13 cellular contexts compared by ENCODE assay signal in genomic region chr3:4778119-4778518, GRCh38.
"Had no signal": no experiment of that assay in that cellular context is flagged by ENCODE, and none has a peak within 500 bp of the region (broad histone marks: within the 10 kb centered on the region; RNA-seq: fewer than 3 reads in every experiment).

No MANE protein-coding gene starts in this region.

- H3K27me3 Mint-ChIP-seq: dendritic cell treated with granulocyte-macrophage colony-stimulating factor and Interleukin-4, amounts not matched to agents 40 ng/mL and 50 ng/mL, for 4 days; effector memory CD8-positive, alpha-beta T cell; memory B cell had no signal

- H3K27ac ChIP-seq: esophagus muscularis mucosa, upper lobe of right lung, VCaP had no signal

- H3K27me3 ChIP-seq: body of pancreas, esophagus muscularis mucosa, upper lobe of right lung had no signal

- ATAC-seq: body of pancreas; effector memory CD8-positive, alpha-beta T cell; upper lobe of right lung had no signal

- H3K4me3 ChIP-seq: body of pancreas, esophagus muscularis mucosa, upper lobe of right lung had no signal

- DNase-seq: activated naive CD4-positive, alpha-beta T cell treated with Interleukin-2 at 50 U/mL for 16 hours; activated T-cell treated with anti-CD3 and anti-CD28 coated beads, Interleukin-2, amount 50 U/mL, for 48 hours; body of pancreas; effector memory CD8-positive, alpha-beta T cell; foreskin fibroblast; SIG-M5; stimulated activated CD4-positive, alpha-beta T cell treated with anti-CD3 and anti-CD28 coated beads, Interleukin-12 subunit alpha, Interleukin-12 subunit beta, amount 100 ng/mL, for 4 hours; stimulated activated naive CD4-positive, alpha-beta T cell treated with Interleukin-2 at 50 U/mL for 16 hours; upper lobe of right lung had no signal

- H3K9me3 Mint-ChIP-seq: dendritic cell treated with granulocyte-macrophage colony-stimulating factor and Interleukin-4, amounts not matched to agents 40 ng/mL and 50 ng/mL, for 4 days; effector memory CD8-positive, alpha-beta T cell; memory B cell had no signal

- H3K4me3 Mint-ChIP-seq: dendritic cell treated with granulocyte-macrophage colony-stimulating factor and Interleukin-4, amounts not matched to agents 40 ng/mL and 50 ng/mL, for 4 days; effector memory CD8-positive, alpha-beta T cell; memory B cell had no signal

- H3K27ac Mint-ChIP-seq: dendritic cell treated with granulocyte-macrophage colony-stimulating factor and Interleukin-4, amounts not matched to agents 40 ng/mL and 50 ng/mL, for 4 days had no signal

- H3K9me3 ChIP-seq: body of pancreas, esophagus muscularis mucosa, upper lobe of right lung had no signal
